8 cellular contexts compared by ENCODE assay signal in the genomic region with DNA sequence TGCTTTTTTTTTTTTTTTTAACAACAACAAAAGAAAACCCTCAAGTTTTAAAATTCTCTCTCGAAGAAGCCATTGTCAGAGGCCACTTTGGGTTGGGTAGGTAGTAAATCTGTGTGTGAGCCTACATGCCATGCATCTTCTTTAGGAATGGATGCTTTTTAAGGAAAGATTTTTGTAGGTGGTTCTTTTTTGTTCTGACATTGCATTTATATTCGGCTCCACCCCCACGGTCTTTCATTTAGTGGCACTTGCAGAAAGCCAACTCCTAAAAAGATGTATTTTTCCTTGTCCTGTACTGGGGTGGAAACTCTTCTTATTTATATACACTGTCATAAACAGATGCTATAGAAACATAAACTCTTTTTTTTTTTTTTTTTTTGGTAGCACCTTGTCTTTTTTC.
"Had no signal": no experiment of that assay in that cellular context is flagged by ENCODE, and none has a peak within 500 bp of the region (broad histone marks: within the 10 kb centered on the region; RNA-seq: fewer than 3 reads in every experiment).

No MANE protein-coding gene starts in this region.

- DNase-seq: GM23248, GOT3, H7, H9, HCEC 1CT, HFFc6 had no signal

- H3K9me3 ChIP-seq: HAP-1 had no signal

- H3K27ac ChIP-seq: GM23248 had no signal

- H3K36me3 ChIP-seq: HAP-1 had no signal

- H3K4me3 ChIP-seq: GM23248, GM23338, HAP-1 had no signal

- H3K4me1 ChIP-seq: HAP-1 had no signal
